In genomic region chr1:37612186-37612585, GRCh38 we compare ENCODE assay signal across 3 cellular contexts.
TF ChIP-seq lines count a peak whose summit lies in the region.

No MANE protein-coding gene starts in this region.

TF ChIP-seq in SK-N-SH treated with all-trans-retinoic acid at 6 μM for 48 hours, 23 proteins besides CTCF, POLR2A, EP300 and RAD21:
- TF ChIP-seq TCF4 (CRISPR knock-in tag; IDR thresholded peaks at IDR 0.05; ENCODE audit: borderline replicate concordance) (no peak), ZC3H10 (CRISPR knock-in tag; IDR thresholded peaks at IDR 0.05) (no peak), ZNF70 (CRISPR knock-in tag; IDR thresholded peaks at IDR 0.05) (no peak)

TF ChIP-seq in SK-N-SH, 30 proteins besides CTCF, POLR2A, EP300 and RAD21:
- TF ChIP-seq RCOR1 (IDR thresholded peaks at IDR 0.05; ENCODE audit: low read length) (no peak), MXI1 (IDR thresholded peaks at IDR 0.05; ENCODE audit: low read depth, low read length) (no peak), FOSL2 (IDR thresholded peaks at IDR 0.05; ENCODE audit: borderline replicate concordance, low read depth) (no peak), USF1 (IDR thresholded peaks at IDR 0.05; ENCODE audit: borderline replicate concordance, low read depth) (no peak), TAF1 (IDR thresholded peaks at IDR 0.05; ENCODE audit: borderline replicate concordance, low read depth, low read length) (no peak), JUND (IDR thresholded peaks at IDR 0.05) (no peak), IRF3 (IDR thresholded peaks at IDR 0.05; ENCODE audit: low read depth, low read length) (no peak), GATA2 (CRISPR knock-in tag; IDR thresholded peaks at IDR 0.05) (no peak), SIN3A (IDR thresholded peaks at IDR 0.05; ENCODE audit: borderline replicate concordance, low read depth, low read length) (no peak)

TF ChIP-seq in GM23338, 12 proteins besides CTCF, POLR2A, EP300 and RAD21 (continued from another document):
- TF ChIP-seq STAT1 (IDR thresholded peaks at IDR 0.05; ENCODE audit: unreplicated experiment) (no peak), EZH2 (IDR thresholded peaks at IDR 0.05; ENCODE audit: low read depth, unreplicated experiment) (no peak), JUNB (IDR thresholded peaks at IDR 0.05; ENCODE audit: unreplicated experiment) (no peak), ZNF331 (CRISPR knock-in tag; IDR thresholded peaks at IDR 0.05; ENCODE audit: low read depth) (no peak), ETS1 (IDR thresholded peaks at IDR 0.05) (no peak), EZH2phosphoT487 (IDR thresholded peaks at IDR 0.05; ENCODE audit: unreplicated experiment) (no peak), CREB1 (CRISPR knock-in tag; IDR thresholded peaks at IDR 0.05; ENCODE audit: low read depth) (no peak), ZNF462 (CRISPR knock-in tag; IDR thresholded peaks at IDR 0.05) (no peak), REST (IDR thresholded peaks at IDR 0.05; ENCODE audit: unreplicated experiment) (no peak)
